In genomic region chr16:58500329-58501241, GRCh38 we compare ENCODE assay signal across 9 cellular contexts. TPM values are rescaled to one million over a fixed set of nuclear protein-coding genes. Genes with fewer than 3 reads are reported as not detected.
A peak's percentile ranks its signal among the peaks of the same experiment; 100 is the strongest.
DNase-seq lines count a peak whose midpoint lies in the region; ATAC-seq, FAIRE-seq and TF ChIP-seq lines count a peak whose summit lies in the region.
"Had no signal": no experiment of that assay in that cellular context is flagged by ENCODE, and none has a peak within 500 bp of the region (broad histone marks: within the 10 kb centered on the region; RNA-seq: fewer than 3 reads in every experiment).

No MANE protein-coding gene starts in this region.

- H2AK5ac ChIP-seq in H9 (ENCODE audit: insufficient read length, low read length) = no peak overlapping the region

- TF ChIP-seq CTCF in A549 (IDR thresholded peaks at IDR 0.05) = no peak
- no peak for TF ChIP-seq CTCF in H9 (conservative IDR thresholded peaks at IDR 0.05)
- no peak for TF ChIP-seq CTCF in astrocyte of the spinal cord (IDR thresholded peaks at IDR 0.05; ENCODE audit: low read depth, low read length)

- no peaks in the 10 kb centered on the region for H3K79me2 ChIP-seq in H9 (ENCODE audit: insufficient read depth, low read length)

- ATAC-seq in A549 (peak; percentile 5 to 23; a peak in 4 of 6 replicates), GM21423 (IDR thresholded peaks at IDR 0.05; ENCODE audit: unreplicated experiment) (no peak), HG02885 (IDR thresholded peaks at IDR 0.05; ENCODE audit: poor library complexity, unreplicated experiment) (no peak), HG03095 (IDR thresholded peaks at IDR 0.05; ENCODE audit: unreplicated experiment) (no peak)

- peak overlapping the region in 2 of 3 experiments; percentile 65 to 98; a peak in 3 of 7 replicates for H3K27ac Mint-ChIP-seq in H9

- H3K4me2 ChIP-seq in A549 = peak overlapping the region; percentile 81
- H3K4me2 ChIP-seq in H9 (ENCODE audit: insufficient read depth, insufficient read length, low read length) = peak overlapping the region; percentile 78

- in situ Hi-C loops in astrocyte of the spinal cord (cut with HindIII; ENCODE audit: low sequenced_read_pairs) = no loop called here

- H3K23me2 ChIP-seq in H9 (ENCODE audit: insufficient read length, low read depth, low read length, poor library complexity, severe bottlenecking) = peaks cover 20% of the 10 kb centered on the region

- H3K36me3 ChIP-seq in thymus (ENCODE audit: control insufficient read depth, insufficient read depth) = no peaks in the 10 kb centered on the region

- peaks cover 13 to 28% of the 10 kb centered on the region in 2 experiments for H3K4me1 Mint-ChIP-seq in H9

- no peak overlapping the region for H3K14ac ChIP-seq in H9 (ENCODE audit: insufficient read depth, low read length)

- no peaks in the 10 kb centered on the region for H4K20me1 ChIP-seq in H9 (ENCODE audit: control insufficient read depth, insufficient read depth, insufficient read length)

- no peaks in the 10 kb centered on the region; a peak in 1 of 5 replicates for H3K9me3 Mint-ChIP-seq in H9

- no peak overlapping the region for H3K56ac ChIP-seq in H9 (ENCODE audit: insufficient read length, low read depth, low read length)

- H3K4me3 Mint-ChIP-seq in H9 = peak overlapping the region; percentile 76 to 93

- no peak overlapping the region for H2BK15ac ChIP-seq in H9 (ENCODE audit: low read depth, low read length)

- H3K4me1 ChIP-seq in A549 (peaks cover 8% of the 10 kb centered on the region; the same call in 2 of the 3 replicates), H9 (ENCODE audit: insufficient read depth, low read length) (0 out of 2 replicates have a peak, but pooled peaks cover 3% of the 10 kb centered on the region), thymus (ENCODE audit: control insufficient read depth, insufficient read depth, low read length) (no peaks in the 10 kb centered on the region)

- TF ChIP-seq RAD21 in A549 (conservative IDR thresholded peaks at IDR 0.05 in 1 of 2, IDR thresholded peaks at IDR 0.05 in 1 of 2) = no peak

- H3K79me1 ChIP-seq in H9 (ENCODE audit: insufficient read depth, low read depth, low read length, poor library complexity, severe bottlenecking) = no peaks in the 10 kb centered on the region

- H2BK20ac ChIP-seq in H9 (ENCODE audit: low read depth, low read length, poor library complexity, severe bottlenecking) = no peak overlapping the region

- no peaks in the 10 kb centered on the region for H3K36me3 Mint-ChIP-seq in H9 (ENCODE audit: insufficient read depth in 1 of 3, low read depth in 3 of 3)

- peak overlapping the region; percentile 60 to 85 for H3K27ac ChIP-seq in A549
- H3K27ac ChIP-seq in H9 (ENCODE audit: insufficient read length, low read depth, low read length) = no peak overlapping the region
- no peak overlapping the region for H3K27ac ChIP-seq in thymus (ENCODE audit: low read depth)

- H3K4me3 ChIP-seq in A549 (peak overlapping the region; percentile 44), astrocyte of the spinal cord (ENCODE audit: low read depth, low read length) (peak overlapping the region; percentile 54), thymus (ENCODE audit: low read length) (peak overlapping the region; percentile 46)

- H3T11ph ChIP-seq in H9 (ENCODE audit: low read length) = no peak overlapping the region

- H3K23ac ChIP-seq in H9 (ENCODE audit: insufficient read length, low read depth, low read length) = no peak overlapping the region

- H4K5ac ChIP-seq in H9 (ENCODE audit: insufficient read length, low read depth, low read length) = no peak overlapping the region

- no peaks in the 10 kb centered on the region for H3K27me3 ChIP-seq in H9 (ENCODE audit: insufficient read depth, low read length)
- peaks cover 9% of the 10 kb centered on the region for H3K27me3 ChIP-seq in thymus (ENCODE audit: control insufficient read depth, insufficient read depth)

- H3K9me3 ChIP-seq in A549 = no peaks in the 10 kb centered on the region
- H3K9me3 ChIP-seq in H9 (ENCODE audit: control insufficient read depth, low read depth, low read length) = no peaks in the 10 kb centered on the region
- no peaks in the 10 kb centered on the region for H3K9me3 ChIP-seq in thymus (ENCODE audit: control insufficient read depth)

- H2BK5ac ChIP-seq in H9 (ENCODE audit: insufficient read length, low read length) = no peak overlapping the region

- no peak overlapping the region for H4K91ac ChIP-seq in H9 (ENCODE audit: insufficient read length, low read depth, low read length)

- TF ChIP-seq EP300 in A549 (IDR thresholded peaks at IDR 0.05) = no peak

- CTCF ChIA-PET in A549 (lab: Yijun Ruan, JAX) = interaction anchor here (0.6 to 23.4 kb wide), 6 partner anchors 11 to 256 kb away, joined by 3 to 721 read pairs (median 33); partner anchors contain the start of gene SETD6

- no peak overlapping the region for H3K4ac ChIP-seq in H9 (ENCODE audit: low read depth, low read length)

- FAIRE-seq in A549 (lab: Jason Lieb, UNC) = no peak
- FAIRE-seq: colon had no signal

- 78% methylated on average over 14 of the region's 39 CpGs for WGBS in A549 (ENCODE audit: missing lambda C conversion rate)
- no CpG with 5 or more reads among the region's 39 CpGs for WGBS in H9 (ENCODE audit: extremely low coverage, insufficient read length, low lambda C conversion rate)
- WGBS in thymus = 10% methylated on average over 39 of the region's 39 CpGs

- no peak overlapping the region for H3K9ac ChIP-seq in H9 (ENCODE audit: extremely low read depth, insufficient read length, low read length)

- TF ChIP-seq POLR2A in A549 (IDR thresholded peaks at IDR 0.05; ENCODE audit: low read length) = no peak

- no peak overlapping the region for H2BK120ac ChIP-seq in H9 (ENCODE audit: low read depth, low read length, poor library complexity, severe bottlenecking)

- peaks cover 37% of the 10 kb centered on the region for H3K27me3 Mint-ChIP-seq in H9 (ENCODE audit: low read depth)

- no peak overlapping the region for H2BK12ac ChIP-seq in H9 (ENCODE audit: insufficient read length, low read depth, low read length)

- peak overlapping the region; percentile 71 for H3K18ac ChIP-seq in H9 (ENCODE audit: insufficient read length, low read depth, low read length)

- H4K8ac ChIP-seq in H9 (replicated peaks; ENCODE audit: insufficient read length, low read depth, low read length) = no peak overlapping the region

- POLR2A ChIA-PET in A549 (lab: Yijun Ruan, JAX) = no interaction called here

- DNase-seq in A549 (ENCODE audit: low read depth in 1 of 2, low spot score in 1 of 2) (no peak), H9 (peak; percentile 56), astrocyte of the spinal cord (ENCODE audit: low read depth, low spot score) (no peak), kidney tubule cell (ENCODE audit: low spot score) (peak; percentile 18)

- no peak overlapping the region for H2AFZ ChIP-seq in H9 (ENCODE audit: low read length)

TF ChIP-seq in A549, 52 proteins besides CTCF, POLR2A, EP300 and RAD21:
- TF ChIP-seq GATA3 (IDR thresholded peaks at IDR 0.05; ENCODE audit: borderline replicate concordance) (0 out of 2 replicates have a peak, but pooled peaks have one; percentile 10), ZC3H11A (IDR thresholded peaks at IDR 0.05) (no peak)
TF ChIP-seq in A549: peak in this region for 1.

RNA-seq across cellular contexts. Expression of gene NDRG4, which starts 0.6 kb away (rescaled TPM):
- 8.1 and 10.8 TPM in 2 replicates for polyA plus RNA-seq in A549 (2011; rRNA removed)
- polyA plus RNA-seq in A549 (2012; cell fraction: cytosol; rRNA removed) = 14.4 and 20.8 TPM in 2 replicates
- 44.1 and 54.8 TPM in 2 replicates for polyA plus RNA-seq in A549 (2012; cell fraction: nucleus; rRNA removed)
- polyA plus RNA-seq in A549 (2017; fragmentation: RNase III; extraction: RNeasy Plus Mini Kit Qiagen cat#74134 plus additional on column Dnase treatment) = 16.3 to 22.8 TPM (median 21.3 TPM) in 3 replicates
- polyA minus RNA-seq in A549 (2011; rRNA and poly(A)+ RNA removed) = 20.3 and 29.0 TPM in 2 replicates
- total RNA-seq in H9 (2021) = 17.0 and 18.6 TPM in 2 replicates
- 15.7 TPM for polyA plus RNA-seq in thymus

RNA-seq across cellular contexts. Expression of gene SETD6, which starts 14.7 kb away (rescaled TPM):
- 16.5 and 19.2 TPM in 2 replicates for polyA plus RNA-seq in A549 (2011; rRNA removed)
- polyA plus RNA-seq in A549 (2012; cell fraction: cytosol; rRNA removed) = 18.4 and 19.7 TPM in 2 replicates
- polyA plus RNA-seq in A549 (2012; cell fraction: nucleus; rRNA removed) = 60.4 and 73.2 TPM in 2 replicates
- 24.9 to 30.4 TPM (median 27.5 TPM) in 3 replicates for polyA plus RNA-seq in A549 (2017; fragmentation: RNase III; extraction: RNeasy Plus Mini Kit Qiagen cat#74134 plus additional on column Dnase treatment)
- 8.9 and 12.1 TPM in 2 replicates for polyA minus RNA-seq in A549 (2011; rRNA and poly(A)+ RNA removed)
- total RNA-seq in H9 (2021) = 55.6 and 56.2 TPM in 2 replicates
- polyA plus RNA-seq in thymus = 14.5 TPM

Comparison
In these comparisons a context has a peak if more than half of its experiments do, and no peak if none do; other contexts are left out.
1. ATAC-seq: peak in A549 (2 of 2); none in GM21423 (single experiment), HG02885 (single experiment) and HG03095 (single experiment).
2. DNase-seq: peak in H9 (single experiment) and kidney tubule cell (single experiment); none in A549 (0 of 2) and astrocyte of the spinal cord (single experiment).
3. H3K27ac ChIP-seq: peak in A549 (2 of 2); none in H9 (single experiment) and thymus (single experiment).
4. Peak in every context shown above with its lines, with median percentiles within 50 percentile points of each other: H3K4me3 ChIP-seq.